In the genomic region with DNA sequence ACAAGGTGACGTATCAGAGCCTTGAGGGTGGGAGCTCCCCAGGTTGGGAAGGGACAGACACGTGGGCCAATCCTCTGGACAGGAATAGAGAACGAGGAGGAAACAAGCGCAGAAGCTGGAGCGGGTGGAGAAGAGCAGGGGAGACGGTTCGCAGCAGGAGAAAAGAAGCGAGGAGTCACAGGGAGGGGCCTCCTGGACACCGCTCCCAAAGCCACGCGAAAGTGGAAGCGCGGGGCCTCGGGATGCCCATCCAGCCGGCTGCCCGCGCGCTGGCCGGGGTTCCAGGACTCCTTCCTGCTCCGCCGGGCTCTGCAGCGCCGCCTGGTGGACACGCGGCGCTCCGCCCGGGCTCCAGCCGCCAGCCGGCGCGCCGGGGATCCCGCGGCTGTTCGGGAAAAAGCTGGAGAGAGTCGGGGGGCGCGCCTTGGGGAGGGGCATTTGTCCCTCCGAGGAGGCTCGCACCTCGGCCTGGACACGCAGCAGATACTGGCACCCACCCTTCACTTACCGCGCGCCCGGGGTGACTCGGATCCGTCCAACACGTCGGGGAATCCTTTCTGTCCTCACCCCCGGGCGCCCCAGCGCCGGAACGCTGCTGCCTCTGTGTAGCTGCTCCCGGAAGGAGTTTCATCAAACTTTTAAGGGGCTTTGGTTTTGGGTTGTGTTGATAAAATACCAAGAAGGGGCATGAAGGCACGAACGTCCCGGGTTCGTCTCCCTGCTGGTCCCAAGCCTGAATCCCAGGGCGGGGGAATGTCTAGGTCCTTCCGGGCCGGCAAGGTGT, we compare ENCODE assay signal across 1 cellular context.
A peak's percentile ranks its signal among the peaks of the same experiment; 100 is the strongest.
TF ChIP-seq lines count a peak whose summit lies in the region.

No MANE protein-coding gene starts in this region.

TF ChIP-seq in K562, 482 proteins besides CTCF, POLR2A, EP300 and RAD21 (continued from another document):
- TF ChIP-seq, protein P1, sequence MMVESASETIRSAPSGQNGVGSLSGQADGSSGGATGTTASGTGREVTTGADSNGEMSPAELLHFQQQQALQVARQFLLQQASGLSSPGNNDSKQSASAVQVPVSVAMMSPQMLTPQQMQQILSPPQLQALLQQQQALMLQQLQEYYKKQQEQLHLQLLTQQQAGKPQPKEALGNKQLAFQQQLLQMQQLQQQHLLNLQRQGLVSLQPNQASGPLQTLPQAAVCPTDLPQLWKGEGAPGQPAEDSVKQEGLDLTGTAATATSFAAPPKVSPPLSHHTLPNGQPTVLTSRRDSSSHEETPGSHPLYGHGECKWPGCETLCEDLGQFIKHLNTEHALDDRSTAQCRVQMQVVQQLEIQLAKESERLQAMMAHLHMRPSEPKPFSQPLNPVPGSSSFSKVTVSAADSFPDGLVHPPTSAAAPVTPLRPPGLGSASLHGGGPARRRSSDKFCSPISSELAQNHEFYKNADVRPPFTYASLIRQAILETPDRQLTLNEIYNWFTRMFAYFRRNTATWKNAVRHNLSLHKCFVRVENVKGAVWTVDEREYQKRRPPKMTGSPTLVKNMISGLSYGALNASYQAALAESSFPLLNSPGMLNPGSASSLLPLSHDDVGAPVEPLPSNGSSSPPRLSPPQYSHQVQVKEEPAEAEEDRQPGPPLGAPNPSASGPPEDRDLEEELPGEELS (CRISPR knock-in tag; IDR thresholded peaks at IDR 0.05; ENCODE audit: borderline replicate concordance): no peak
- TF ChIP-seq KAT8 (IDR thresholded peaks at IDR 0.05; ENCODE audit: low read depth) (no peak), NFRKB (IDR thresholded peaks at IDR 0.05; ENCODE audit: low read depth) (no peak), GTF2E2 (tag; IDR thresholded peaks at IDR 0.05) (no peak), SP2 (IDR thresholded peaks at IDR 0.05; ENCODE audit: extremely low read depth, low read depth, low read length, poor library complexity, severe bottlenecking) (no peak), PCBP1 (IDR thresholded peaks at IDR 0.05; ENCODE audit: low read depth, low read length, poor library complexity, severe bottlenecking) (peak; percentile 11), ZNF668 (CRISPR knock-in tag; IDR thresholded peaks at IDR 0.05) (no peak), CBFB (CRISPR knock-in tag; IDR thresholded peaks at IDR 0.05) (no peak), YY1 (IDR thresholded peaks at IDR 0.05; ENCODE audit: borderline replicate concordance in 1 of 3, control insufficient read depth in 1 of 3, extremely low read depth in 1 of 3, insufficient read depth in 3 of 3, insufficient read length in 1 of 3, insufficient replicate concordance in 2 of 3, low read depth in 1 of 3, low read length in 2 of 3) (peak in 1 of 3 experiments; percentile 11), CCNT2 (IDR thresholded peaks at IDR 0.05; ENCODE audit: borderline replicate concordance, extremely low read depth, insufficient read length, low read depth, low read length) (peak; percentile 33), EWSR1 (IDR thresholded peaks at IDR 0.05; ENCODE audit: borderline replicate concordance, low read depth, partially characterized antibody) (no peak), KHSRP (IDR thresholded peaks at IDR 0.05) (no peak), ZKSCAN3 (CRISPR knock-in tag; IDR thresholded peaks at IDR 0.05) (no peak)
- TF ChIP-seq, protein P2, sequence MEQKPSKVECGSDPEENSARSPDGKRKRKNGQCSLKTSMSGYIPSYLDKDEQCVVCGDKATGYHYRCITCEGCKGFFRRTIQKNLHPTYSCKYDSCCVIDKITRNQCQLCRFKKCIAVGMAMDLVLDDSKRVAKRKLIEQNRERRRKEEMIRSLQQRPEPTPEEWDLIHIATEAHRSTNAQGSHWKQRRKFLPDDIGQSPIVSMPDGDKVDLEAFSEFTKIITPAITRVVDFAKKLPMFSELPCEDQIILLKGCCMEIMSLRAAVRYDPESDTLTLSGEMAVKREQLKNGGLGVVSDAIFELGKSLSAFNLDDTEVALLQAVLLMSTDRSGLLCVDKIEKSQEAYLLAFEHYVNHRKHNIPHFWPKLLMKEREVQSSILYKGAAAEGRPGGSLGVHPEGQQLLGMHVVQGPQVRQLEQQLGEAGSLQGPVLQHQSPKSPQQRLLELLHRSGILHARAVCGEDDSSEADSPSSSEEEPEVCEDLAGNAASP (IDR thresholded peaks at IDR 0.05): no peak
- TF ChIP-seq, protein P3, sequence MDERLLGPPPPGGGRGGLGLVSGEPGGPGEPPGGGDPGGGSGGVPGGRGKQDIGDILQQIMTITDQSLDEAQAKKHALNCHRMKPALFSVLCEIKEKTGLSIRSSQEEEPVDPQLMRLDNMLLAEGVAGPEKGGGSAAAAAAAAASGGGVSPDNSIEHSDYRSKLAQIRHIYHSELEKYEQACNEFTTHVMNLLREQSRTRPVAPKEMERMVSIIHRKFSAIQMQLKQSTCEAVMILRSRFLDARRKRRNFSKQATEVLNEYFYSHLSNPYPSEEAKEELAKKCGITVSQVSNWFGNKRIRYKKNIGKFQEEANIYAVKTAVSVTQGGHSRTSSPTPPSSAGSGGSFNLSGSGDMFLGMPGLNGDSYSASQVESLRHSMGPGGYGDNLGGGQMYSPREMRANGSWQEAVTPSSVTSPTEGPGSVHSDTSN (CRISPR knock-in tag; IDR thresholded peaks at IDR 0.05; ENCODE audit: low read depth): no peak
- TF ChIP-seq, protein P3 (tag; conservative IDR thresholded peaks at IDR 0.05; ENCODE audit: low read depth): no peak
TF ChIP-seq in K562: peak in this region for 18.
